17 cellular contexts compared by ENCODE assay signal in the genomic region with DNA sequence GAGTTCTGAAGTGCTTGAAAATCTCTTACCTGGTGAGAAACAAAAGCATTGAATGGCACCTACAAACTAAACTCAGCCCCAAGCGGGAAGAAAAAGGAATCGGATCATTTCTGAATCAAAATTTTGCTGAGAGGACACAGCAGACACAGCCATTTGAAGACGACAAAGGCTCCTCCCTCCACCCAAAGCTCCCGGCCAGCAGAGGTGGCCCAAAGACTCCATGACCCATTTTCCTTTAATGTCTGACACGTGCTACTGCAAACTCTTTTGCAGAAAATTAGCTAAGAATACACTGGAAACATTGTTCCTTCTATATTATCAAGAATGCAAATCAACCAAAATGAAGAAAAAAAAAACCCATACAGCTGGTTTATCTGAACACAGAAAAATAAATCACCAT.
DNase-seq lines count a peak whose midpoint lies in the region; ATAC-seq and TF ChIP-seq lines count a peak whose summit lies in the region.
"Had no signal": no experiment of that assay in that cellular context is flagged by ENCODE, and none has a peak within 500 bp of the region (broad histone marks: within the 10 kb centered on the region; RNA-seq: fewer than 3 reads in every experiment).

No MANE protein-coding gene starts in this region.

- H3K27ac Mint-ChIP-seq in T-cell, result peak overlapping the region; percentile 31 to 64

- CTCF ChIA-PET in T-cell (lab: Charles Lee), result interaction anchor here in 1 of 2 donors (0.6 kb wide), 1 partner anchor 67 kb away, joined by 6 read pairs; no protein-coding TSS in a partner anchor
- CTCF ChIA-PET in SK-N-SH (lab: Yijun Ruan, JAX), result interaction anchor here (0.7 to 1.0 kb wide), 2 partner anchors 22 to 437 kb away, joined by 3 to 4 read pairs; no protein-coding TSS in a partner anchor

- H2AFZ ChIP-seq in SK-N-SH (ENCODE audit: low read depth), result no peak overlapping the region
- H2AFZ ChIP-seq: GM23248 had no signal

- DNase-seq in G401 (ENCODE audit: low spot score), result peak; percentile 67
- no peak for DNase-seq in T-cell
- peak; percentile 17 for DNase-seq in retina
- DNase-seq in NCI-H2227 treated with DMSO at 0.1 percent for 48 hours (lab: John Stamatoyannopoulos, UW), result no peak
- no peak for DNase-seq in activated CD4-positive, alpha-beta T cell treated with anti-CD3 and anti-CD28 coated beads, Interleukin-2, amount 50 U/mL, for 1 hour
- no peak for DNase-seq in SK-N-SH
- DNase-seq: CD4-positive, alpha-beta memory T cell; DND-41; GM23248; NCI-H1105; NCI-H146; NCI-H2029; NCI-H345; NCI-H524 treated with DMSO at 0.1 percent for 48 hours had no signal

- H3K9me3 ChIP-seq in endocrine pancreas (ENCODE audit: control insufficient read depth, low read length), result no peaks in the 10 kb centered on the region
- no peaks in the 10 kb centered on the region for H3K9me3 ChIP-seq in SK-N-SH
- H3K9me3 ChIP-seq: HAP-1, SJSA1 had no signal

- no peak overlapping the region for H3K4me2 ChIP-seq in SK-N-SH

- H3K79me2 ChIP-seq in SK-N-SH (ENCODE audit: insufficient read depth), result no peaks in the 10 kb centered on the region

- TF ChIP-seq CTCF in SK-N-SH (IDR thresholded peaks at IDR 0.05), result no peak

- no peak overlapping the region for H3K9ac ChIP-seq in endocrine pancreas (ENCODE audit: control insufficient read depth, insufficient read depth, low read length)
- H3K9ac ChIP-seq in SK-N-SH, result no peak overlapping the region
- H3K9ac ChIP-seq: GM23248 had no signal

- H3K4me3 ChIP-seq in endocrine pancreas (ENCODE audit: control insufficient read depth, insufficient read depth, low read length) (peak overlapping the region; percentile 15), SK-N-SH (ENCODE audit: low read depth in 2 of 2, low read length in 1 of 2) (no peak overlapping the region)
- H3K4me3 ChIP-seq: GM23248, HAP-1, SJSA1 had no signal

- WGBS in SK-N-SH (ENCODE audit: low lambda C conversion rate), result 80% methylated on average over 5 of the region's 5 CpGs

- H3K36me3 Mint-ChIP-seq in T-cell, result peaks cover 35% of the 10 kb centered on the region

- H3K4me3 Mint-ChIP-seq in T-cell, result no peak overlapping the region
- H3K4me3 Mint-ChIP-seq: CD4-positive, alpha-beta memory T cell had no signal

- in situ Hi-C loops in G401 (cut with HindIII; ENCODE audit: low sequenced_read_pairs), result no loop called here

- no peak overlapping the region for H3K27ac ChIP-seq in SK-N-SH (ENCODE audit: low read depth in 2 of 2, low read length in 1 of 2)
- H3K27ac ChIP-seq: GM23248, SJSA1 had no signal

- no peaks in the 10 kb centered on the region for H3K27me3 Mint-ChIP-seq in T-cell
- H3K27me3 Mint-ChIP-seq: CD4-positive, alpha-beta memory T cell had no signal

- peaks cover 35 to 41% (median 40%) of the 10 kb centered on the region in 3 donors for H3K4me1 Mint-ChIP-seq in T-cell

- no peaks in the 10 kb centered on the region for H4K20me1 ChIP-seq in SK-N-SH (ENCODE audit: insufficient read depth)

- H3K9me3 Mint-ChIP-seq in T-cell, result no peaks in the 10 kb centered on the region
- H3K9me3 Mint-ChIP-seq: CD4-positive, alpha-beta memory T cell had no signal

- POLR2A ChIA-PET in T-cell (lab: Charles Lee) (no interaction called here), SK-N-SH (lab: Yijun Ruan, JAX) (no interaction called here)

- no peak for TF ChIP-seq EP300 in SK-N-SH (IDR thresholded peaks at IDR 0.05; ENCODE audit: borderline replicate concordance in 1 of 2, low read depth in 1 of 2, low read length in 1 of 2)

- ATAC-seq in T-cell (replicated peaks in 1 of 4), result no peak

- H3K36me3 ChIP-seq in endocrine pancreas (ENCODE audit: control insufficient read depth, insufficient read depth, low read length) (no peaks in the 10 kb centered on the region), SK-N-SH (replicated peaks in 1 of 2; ENCODE audit: control insufficient read depth in 1 of 2, insufficient read depth in 2 of 2, low read length in 1 of 2) (no peaks in the 10 kb centered on the region)
- H3K36me3 ChIP-seq: HAP-1, SJSA1 had no signal

- H3K4me1 ChIP-seq in endocrine pancreas (ENCODE audit: control insufficient read depth, insufficient read depth, low read length) (no peaks in the 10 kb centered on the region), SK-N-SH (ENCODE audit: control insufficient read depth in 1 of 2, insufficient read depth in 2 of 2, low read depth in 1 of 2, low read length in 1 of 2) (peaks cover 0 to 12% of the 10 kb centered on the region in 2 experiments; a peak in 3 of 4 replicates)

- no peaks in the 10 kb centered on the region for H3K9me2 ChIP-seq in SK-N-SH

- H3K27me3 ChIP-seq in endocrine pancreas (ENCODE audit: control insufficient read depth, insufficient read depth, low read length) (no peaks in the 10 kb centered on the region), SK-N-SH (ENCODE audit: insufficient read depth) (no peaks in the 10 kb centered on the region)
- H3K27me3 ChIP-seq: SJSA1 had no signal

- no peak for TF ChIP-seq RAD21 in SK-N-SH (IDR thresholded peaks at IDR 0.05; ENCODE audit: low read length)

- H3F3A ChIP-seq in SK-N-SH (replicated peaks; ENCODE audit: insufficient read depth), result no peaks in the 10 kb centered on the region

TF ChIP-seq in SK-N-SH, 30 proteins besides CTCF, POLR2A, EP300 and RAD21:
- TF ChIP-seq JUND (IDR thresholded peaks at IDR 0.05) (no peak), NRF1 (IDR thresholded peaks at IDR 0.05; ENCODE audit: low read depth, low read length) (no peak), FOXM1 (IDR thresholded peaks at IDR 0.05; ENCODE audit: low read depth) (no peak), USF1 (IDR thresholded peaks at IDR 0.05; ENCODE audit: borderline replicate concordance, low read depth) (no peak), RCOR1 (IDR thresholded peaks at IDR 0.05; ENCODE audit: low read length) (no peak), USF2 (IDR thresholded peaks at IDR 0.05; ENCODE audit: borderline replicate concordance, low read depth, low read length) (no peak), RFX5 (IDR thresholded peaks at IDR 0.05; ENCODE audit: low read length) (no peak)
- TF ChIP-seq, protein P1, sequence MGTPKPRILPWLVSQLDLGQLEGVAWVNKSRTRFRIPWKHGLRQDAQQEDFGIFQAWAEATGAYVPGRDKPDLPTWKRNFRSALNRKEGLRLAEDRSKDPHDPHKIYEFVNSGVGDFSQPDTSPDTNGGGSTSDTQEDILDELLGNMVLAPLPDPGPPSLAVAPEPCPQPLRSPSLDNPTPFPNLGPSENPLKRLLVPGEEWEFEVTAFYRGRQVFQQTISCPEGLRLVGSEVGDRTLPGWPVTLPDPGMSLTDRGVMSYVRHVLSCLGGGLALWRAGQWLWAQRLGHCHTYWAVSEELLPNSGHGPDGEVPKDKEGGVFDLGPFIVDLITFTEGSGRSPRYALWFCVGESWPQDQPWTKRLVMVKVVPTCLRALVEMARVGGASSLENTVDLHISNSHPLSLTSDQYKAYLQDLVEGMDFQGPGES (IDR thresholded peaks at IDR 0.05; ENCODE audit: low read depth, low read length), result no peak

Comparison
In these comparisons a context has a peak if more than half of its experiments do, and no peak if none do; other contexts are left out.
1. DNase-seq: peak in G401 (single experiment) and retina (single experiment); none in T-cell (0 of 34), NCI-H2227 treated with DMSO at 0.1 percent for 48 hours (single experiment), activated CD4-positive, alpha-beta T cell treated with anti-CD3 and anti-CD28 coated beads, Interleukin-2, amount 50 U/mL, for 1 hour (single experiment) and SK-N-SH (single experiment).